Comparison of ENCODE assay signal across 8 cellular contexts in the genomic region with DNA sequence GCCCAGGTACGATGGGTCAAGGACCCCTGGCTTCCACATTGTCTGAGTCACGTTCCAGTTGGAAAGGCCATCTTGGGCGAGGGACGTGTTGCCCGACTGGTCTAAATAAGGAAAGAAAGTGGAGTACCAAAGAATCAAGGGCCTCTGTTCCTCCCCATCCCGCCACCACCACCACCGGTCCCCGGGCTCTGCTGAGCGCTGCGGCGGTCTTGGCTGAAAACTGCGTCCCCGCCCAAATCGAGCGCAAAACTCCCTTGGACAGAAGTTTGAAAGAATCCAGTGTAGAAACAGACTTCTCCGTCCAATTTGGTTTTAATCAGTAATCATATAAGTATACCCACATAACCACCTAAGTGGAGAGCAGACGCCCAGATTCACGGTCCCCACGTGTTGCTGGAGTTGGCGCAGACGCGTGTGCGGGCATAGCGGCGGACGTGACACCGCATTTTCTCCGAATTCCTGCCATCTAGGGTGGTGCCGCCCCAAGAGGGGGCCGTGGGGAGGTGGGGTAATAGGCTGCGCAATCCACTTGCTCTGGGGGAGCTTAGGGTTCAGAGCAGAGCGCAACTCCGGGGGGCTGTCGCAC.
A peak's percentile ranks its signal among the peaks of the same experiment; 100 is the strongest.
DNase-seq lines count a peak whose midpoint lies in the region; TF ChIP-seq lines count a peak whose summit lies in the region.

No MANE protein-coding gene starts in this region.

- H3K9me2 ChIP-seq in MM.1S (replicated peaks; ENCODE audit: insufficient read depth, low read length): no peaks in the 10 kb centered on the region

- no peaks in the 10 kb centered on the region for H4K20me1 ChIP-seq in MM.1S (ENCODE audit: insufficient read depth, low read length)
- H4K20me1 ChIP-seq in neural progenitor cell (ENCODE audit: low read depth): peaks cover 21% of the 10 kb centered on the region

- H3K4me3 ChIP-seq in MM.1S (ENCODE audit: low read length) (peak overlapping the region; percentile 89), coronary artery (peak overlapping the region; percentile 74), neural progenitor cell (peak overlapping the region; percentile 58)
- no peak overlapping the region for H3K4me3 ChIP-seq in effector memory CD4-positive, alpha-beta T cell (ENCODE audit: insufficient read depth, low read depth, low read length, poor library complexity, severe bottlenecking)

- H3K9me3 Mint-ChIP-seq in Calu3 (ENCODE audit: low read depth, unreplicated experiment) (no peaks in the 10 kb centered on the region), neural progenitor cell (peaks cover 16% of the 10 kb centered on the region)

- peaks cover 10% of the 10 kb centered on the region; the same call in 1 of the 2 replicates for H3F3A ChIP-seq in MM.1S (ENCODE audit: insufficient read depth, low read length)
- peaks cover 32% of the 10 kb centered on the region for H3F3A ChIP-seq in neural progenitor cell (ENCODE audit: low read depth)

- no peaks in the 10 kb centered on the region for H3K9me3 ChIP-seq in MM.1S (replicated peaks; ENCODE audit: insufficient read depth, low read length)
- H3K9me3 ChIP-seq in neural progenitor cell (ENCODE audit: low read depth): no peaks in the 10 kb centered on the region
- no peaks in the 10 kb centered on the region for H3K9me3 ChIP-seq in effector memory CD4-positive, alpha-beta T cell (ENCODE audit: control insufficient read depth, low read length)

- H3K27ac Mint-ChIP-seq in Calu3 (ENCODE audit: unreplicated experiment) (no peak overlapping the region), neural progenitor cell (no peak overlapping the region)

- intact Hi-C loops in Calu3 (cut with micrococcal nuclease; ENCODE audit: unreplicated experiment): loop anchor here (2.0 to 5.0 kb wide), 3 partner anchors 109 to 201 kb away; no protein-coding TSS in a partner anchor

- H3K27me3 ChIP-seq in MM.1S (replicated peaks; ENCODE audit: insufficient read depth, low read length): peaks cover 16% of the 10 kb centered on the region; the same call in 1 of the 2 replicates
- H3K27me3 ChIP-seq in neural progenitor cell: peaks cover 99% of the 10 kb centered on the region
- H3K27me3 ChIP-seq in effector memory CD4-positive, alpha-beta T cell (replicated peaks; ENCODE audit: control insufficient read depth, insufficient read depth, low read length, poor library complexity, severe bottlenecking): peaks cover 48% of the 10 kb centered on the region

- H3K4me1 ChIP-seq in MM.1S (ENCODE audit: low read length) (peaks cover 27% of the 10 kb centered on the region), neural progenitor cell (peaks cover 19% of the 10 kb centered on the region)
- H3K4me1 ChIP-seq in effector memory CD4-positive, alpha-beta T cell (ENCODE audit: control insufficient read depth, insufficient read depth, low read length, poor library complexity, severe bottlenecking): peaks cover 43% of the 10 kb centered on the region

- H3K27me3 Mint-ChIP-seq in Calu3 (ENCODE audit: unreplicated experiment) (peaks cover 55% of the 10 kb centered on the region), neural progenitor cell (ENCODE audit: insufficient read depth, low read depth) (peaks cover 77% of the 10 kb centered on the region)

- H3K36me3 ChIP-seq in MM.1S (replicated peaks; ENCODE audit: insufficient read depth, low read length) (no peaks in the 10 kb centered on the region), neural progenitor cell (no peaks in the 10 kb centered on the region)
- no peaks in the 10 kb centered on the region for H3K36me3 ChIP-seq in effector memory CD4-positive, alpha-beta T cell (ENCODE audit: control insufficient read depth, insufficient read depth, low read length)

- H3K4me2 ChIP-seq in MM.1S (ENCODE audit: low read depth, low read length) (peak overlapping the region; percentile 86), neural progenitor cell (peak overlapping the region; percentile 95)

- H3K9ac ChIP-seq in MM.1S (ENCODE audit: low read length) (peak overlapping the region; percentile 58; the same call in 1 of the 2 replicates), neural progenitor cell (no peak overlapping the region)

- peak overlapping the region; percentile 86 for H2AFZ ChIP-seq in MM.1S (ENCODE audit: low read length)
- H2AFZ ChIP-seq in neural progenitor cell (replicated peaks): no peak overlapping the region

- DNase-seq in Calu3 (no peak), MM.1S (no peak), coronary artery (ENCODE audit: low spot score) (no peak), neural progenitor cell (ENCODE audit: low spot score) (peak; percentile 52), KG1 (lab: John Stamatoyannopoulos, UW) (no peak), NCI-H146 treated with DMSO at 0.1 percent for 48 hours (lab: John Stamatoyannopoulos, UW; ENCODE audit: unreplicated experiment) (no peak)
- DNase-seq in effector CD8-positive, alpha-beta T cell (lab: John Stamatoyannopoulos, UW): no peak
- DNase-seq in effector memory CD4-positive, alpha-beta T cell: no peak

- H3K4me3 Mint-ChIP-seq in Calu3 (ENCODE audit: low read depth, unreplicated experiment): peak overlapping the region; percentile 73
- H3K4me3 Mint-ChIP-seq in neural progenitor cell: peak overlapping the region; percentile 82

- H3K79me2 ChIP-seq in MM.1S (ENCODE audit: low read length) (peaks cover 28% of the 10 kb centered on the region), neural progenitor cell (ENCODE audit: low read depth) (no peaks in the 10 kb centered on the region)

- peaks cover 28% of the 10 kb centered on the region for H3K36me3 Mint-ChIP-seq in Calu3 (ENCODE audit: insufficient read depth, unreplicated experiment)
- no peaks in the 10 kb centered on the region for H3K36me3 Mint-ChIP-seq in neural progenitor cell

- H3K4me1 Mint-ChIP-seq in Calu3 (ENCODE audit: low read depth, unreplicated experiment): peaks cover 19% of the 10 kb centered on the region
- H3K4me1 Mint-ChIP-seq in neural progenitor cell: peaks cover 38% of the 10 kb centered on the region

- BruUV-seq in Calu3 (replicated peaks; lab: Mats Ljungman, UMichigan): no TSS peak

- H3K27ac ChIP-seq in MM.1S (ENCODE audit: low read length) (no peak overlapping the region), coronary artery (no peak overlapping the region), neural progenitor cell (no peak overlapping the region)
- H3K27ac ChIP-seq in effector memory CD4-positive, alpha-beta T cell (ENCODE audit: insufficient read depth, low read length, poor library complexity, severe bottlenecking): no peak overlapping the region

- CTCF ChIA-PET in Calu3 (lab: Charles Lee): interaction anchor here (0.6 kb wide), 1 partner anchor 163 kb away, joined by 3 read pairs; no protein-coding TSS in a partner anchor

- no peak for TF ChIP-seq CTCF in Calu3 (IDR thresholded peaks at IDR 0.05; ENCODE audit: unreplicated experiment)
- no peak for TF ChIP-seq CTCF in MM.1S (IDR thresholded peaks at IDR 0.05; ENCODE audit: low read length)
- no peak for TF ChIP-seq CTCF in coronary artery (IDR thresholded peaks at IDR 0.05)
- TF ChIP-seq CTCF in neural progenitor cell (IDR thresholded peaks at IDR 0.05): no peak
